1 cellular context compared by ENCODE assay signal in genomic region chr12:53625946-53626701, GRCh38.
TF ChIP-seq lines count a peak whose summit lies in the region.

Gene ATF7 (minus strand): TSS chr12:53626382. CDS start chr12:53601000, 25,382 bp downstream.

TF ChIP-seq in K562, 482 proteins besides CTCF, POLR2A, EP300 and RAD21 (continued from another document and continues in another):
- TF ChIP-seq CTBP1 (IDR thresholded peaks at IDR 0.05; ENCODE audit: borderline replicate concordance), result peak; percentile 68; the same call in 1 of the 2 replicates
- no peak for TF ChIP-seq ZNF639 (CRISPR knock-in tag; conservative IDR thresholded peaks at IDR 0.05 in 1 of 2, IDR thresholded peaks at IDR 0.05 in 1 of 2)
- no peak; the same call in 1 of the 2 replicates for TF ChIP-seq BCOR (IDR thresholded peaks at IDR 0.05)
- TF ChIP-seq MXI1 (IDR thresholded peaks at IDR 0.05; ENCODE audit: low read depth, low read length), result peak; percentile 76; the same call in 1 of the 2 replicates
- peak; percentile 78 for TF ChIP-seq PML (IDR thresholded peaks at IDR 0.05; ENCODE audit: low read length)
- no peak for TF ChIP-seq TGIF2 (CRISPR knock-in tag; IDR thresholded peaks at IDR 0.05)
- no peak for TF ChIP-seq ZNF146 (CRISPR knock-in tag; IDR thresholded peaks at IDR 0.05; ENCODE audit: unreplicated experiment)
- no peak; the same call in none of the 2 replicates for TF ChIP-seq NFRKB (IDR thresholded peaks at IDR 0.05; ENCODE audit: low read depth)
- TF ChIP-seq ZBTB17 (CRISPR knock-in tag; IDR thresholded peaks at IDR 0.05), result no peak
- TF ChIP-seq ZBTB26 (CRISPR knock-in tag; IDR thresholded peaks at IDR 0.05), result no peak
- TF ChIP-seq ZEB2 (IDR thresholded peaks at IDR 0.05), result no peak
- TF ChIP-seq SMAD1 (IDR thresholded peaks at IDR 0.05; ENCODE audit: low read depth, low read length, partially characterized antibody), result peak; percentile 68
- TF ChIP-seq HNRNPUL1 (IDR thresholded peaks at IDR 0.05; ENCODE audit: low read length), result no peak
- TF ChIP-seq ATF3 (IDR thresholded peaks at IDR 0.05), result peak; percentile 57; the same call in 1 of the 2 replicates
- no peak for TF ChIP-seq ATF3 (CRISPR knock-in tag; conservative IDR thresholded peaks at IDR 0.05)
- TF ChIP-seq ZNF133 (CRISPR knock-in tag; IDR thresholded peaks at IDR 0.05), result no peak
- no peak for TF ChIP-seq FIP1L1 (IDR thresholded peaks at IDR 0.05; ENCODE audit: low read depth, low read length, poor library complexity, severe bottlenecking)
- peak; percentile 98 for TF ChIP-seq CHD2 (IDR thresholded peaks at IDR 0.05; ENCODE audit: low read depth, low read length)
- TF ChIP-seq, protein P1, sequence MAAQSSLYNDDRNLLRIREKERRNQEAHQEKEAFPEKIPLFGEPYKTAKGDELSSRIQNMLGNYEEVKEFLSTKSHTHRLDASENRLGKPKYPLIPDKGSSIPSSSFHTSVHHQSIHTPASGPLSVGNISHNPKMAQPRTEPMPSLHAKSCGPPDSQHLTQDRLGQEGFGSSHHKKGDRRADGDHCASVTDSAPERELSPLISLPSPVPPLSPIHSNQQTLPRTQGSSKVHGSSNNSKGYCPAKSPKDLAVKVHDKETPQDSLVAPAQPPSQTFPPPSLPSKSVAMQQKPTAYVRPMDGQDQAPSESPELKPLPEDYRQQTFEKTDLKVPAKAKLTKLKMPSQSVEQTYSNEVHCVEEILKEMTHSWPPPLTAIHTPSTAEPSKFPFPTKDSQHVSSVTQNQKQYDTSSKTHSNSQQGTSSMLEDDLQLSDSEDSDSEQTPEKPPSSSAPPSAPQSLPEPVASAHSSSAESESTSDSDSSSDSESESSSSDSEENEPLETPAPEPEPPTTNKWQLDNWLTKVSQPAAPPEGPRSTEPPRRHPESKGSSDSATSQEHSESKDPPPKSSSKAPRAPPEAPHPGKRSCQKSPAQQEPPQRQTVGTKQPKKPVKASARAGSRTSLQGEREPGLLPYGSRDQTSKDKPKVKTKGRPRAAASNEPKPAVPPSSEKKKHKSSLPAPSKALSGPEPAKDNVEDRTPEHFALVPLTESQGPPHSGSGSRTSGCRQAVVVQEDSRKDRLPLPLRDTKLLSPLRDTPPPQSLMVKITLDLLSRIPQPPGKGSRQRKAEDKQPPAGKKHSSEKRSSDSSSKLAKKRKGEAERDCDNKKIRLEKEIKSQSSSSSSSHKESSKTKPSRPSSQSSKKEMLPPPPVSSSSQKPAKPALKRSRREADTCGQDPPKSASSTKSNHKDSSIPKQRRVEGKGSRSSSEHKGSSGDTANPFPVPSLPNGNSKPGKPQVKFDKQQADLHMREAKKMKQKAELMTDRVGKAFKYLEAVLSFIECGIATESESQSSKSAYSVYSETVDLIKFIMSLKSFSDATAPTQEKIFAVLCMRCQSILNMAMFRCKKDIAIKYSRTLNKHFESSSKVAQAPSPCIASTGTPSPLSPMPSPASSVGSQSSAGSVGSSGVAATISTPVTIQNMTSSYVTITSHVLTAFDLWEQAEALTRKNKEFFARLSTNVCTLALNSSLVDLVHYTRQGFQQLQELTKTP (IDR thresholded peaks at IDR 0.05; ENCODE audit: low read depth in 1 of 2, partially characterized antibody in 2 of 2), result peak in 1 of 2 experiments; percentile 65
- TF ChIP-seq FOS (IDR thresholded peaks at IDR 0.05; ENCODE audit: extremely low read depth, insufficient read length), result peak; percentile 94
- peak; percentile 79 for TF ChIP-seq CC2D1A (IDR thresholded peaks at IDR 0.05)
- TF ChIP-seq ZBTB7A (IDR thresholded peaks at IDR 0.05; ENCODE audit: borderline replicate concordance, control insufficient read depth, low read depth, low read length), result peak; percentile 93
- 0 out of 2 replicates have a peak, but pooled peaks have one; percentile 35 for TF ChIP-seq NR2C2 (CRISPR knock-in tag; IDR thresholded peaks at IDR 0.05)
- TF ChIP-seq NR2C2 (tag; IDR thresholded peaks at IDR 0.05), result peak; percentile 67; the same call in 1 of the 2 replicates
- no peak for TF ChIP-seq ELF1 (tag; IDR thresholded peaks at IDR 0.05)
- peak in 1 of 3 experiments; percentile 47 for TF ChIP-seq YY1 (IDR thresholded peaks at IDR 0.05; ENCODE audit: borderline replicate concordance in 1 of 3, control insufficient read depth in 1 of 3, extremely low read depth in 1 of 3, insufficient read depth in 3 of 3, insufficient read length in 1 of 3, insufficient replicate concordance in 2 of 3, low read depth in 1 of 3, low read length in 2 of 3)
- TF ChIP-seq CREM (IDR thresholded peaks at IDR 0.05; ENCODE audit: low read depth), result peak; percentile 84
- TF ChIP-seq ARID3B (CRISPR knock-in tag; IDR thresholded peaks at IDR 0.05; ENCODE audit: borderline replicate concordance), result no peak
- TF ChIP-seq ELF2 (CRISPR knock-in tag; IDR thresholded peaks at IDR 0.05), result no peak
- TF ChIP-seq NFXL1 (CRISPR knock-in tag; IDR thresholded peaks at IDR 0.05), result no peak
- TF ChIP-seq TOE1 (IDR thresholded peaks at IDR 0.05; ENCODE audit: borderline replicate concordance), result peak; percentile 99
- TF ChIP-seq TOE1 (CRISPR knock-in tag; IDR thresholded peaks at IDR 0.05; ENCODE audit: borderline replicate concordance, low read depth), result no peak
- TF ChIP-seq RBM17 (IDR thresholded peaks at IDR 0.05; ENCODE audit: borderline replicate concordance, low read depth, low read length), result no peak
- TF ChIP-seq, protein P2, sequence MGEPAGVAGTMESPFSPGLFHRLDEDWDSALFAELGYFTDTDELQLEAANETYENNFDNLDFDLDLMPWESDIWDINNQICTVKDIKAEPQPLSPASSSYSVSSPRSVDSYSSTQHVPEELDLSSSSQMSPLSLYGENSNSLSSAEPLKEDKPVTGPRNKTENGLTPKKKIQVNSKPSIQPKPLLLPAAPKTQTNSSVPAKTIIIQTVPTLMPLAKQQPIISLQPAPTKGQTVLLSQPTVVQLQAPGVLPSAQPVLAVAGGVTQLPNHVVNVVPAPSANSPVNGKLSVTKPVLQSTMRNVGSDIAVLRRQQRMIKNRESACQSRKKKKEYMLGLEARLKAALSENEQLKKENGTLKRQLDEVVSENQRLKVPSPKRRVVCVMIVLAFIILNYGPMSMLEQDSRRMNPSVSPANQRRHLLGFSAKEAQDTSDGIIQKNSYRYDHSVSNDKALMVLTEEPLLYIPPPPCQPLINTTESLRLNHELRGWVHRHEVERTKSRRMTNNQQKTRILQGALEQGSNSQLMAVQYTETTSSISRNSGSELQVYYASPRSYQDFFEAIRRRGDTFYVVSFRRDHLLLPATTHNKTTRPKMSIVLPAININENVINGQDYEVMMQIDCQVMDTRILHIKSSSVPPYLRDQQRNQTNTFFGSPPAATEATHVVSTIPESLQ (CRISPR knock-in tag; IDR thresholded peaks at IDR 0.05), result peak; percentile 90; the same call in 1 of the 2 replicates
- TF ChIP-seq, protein P3, sequence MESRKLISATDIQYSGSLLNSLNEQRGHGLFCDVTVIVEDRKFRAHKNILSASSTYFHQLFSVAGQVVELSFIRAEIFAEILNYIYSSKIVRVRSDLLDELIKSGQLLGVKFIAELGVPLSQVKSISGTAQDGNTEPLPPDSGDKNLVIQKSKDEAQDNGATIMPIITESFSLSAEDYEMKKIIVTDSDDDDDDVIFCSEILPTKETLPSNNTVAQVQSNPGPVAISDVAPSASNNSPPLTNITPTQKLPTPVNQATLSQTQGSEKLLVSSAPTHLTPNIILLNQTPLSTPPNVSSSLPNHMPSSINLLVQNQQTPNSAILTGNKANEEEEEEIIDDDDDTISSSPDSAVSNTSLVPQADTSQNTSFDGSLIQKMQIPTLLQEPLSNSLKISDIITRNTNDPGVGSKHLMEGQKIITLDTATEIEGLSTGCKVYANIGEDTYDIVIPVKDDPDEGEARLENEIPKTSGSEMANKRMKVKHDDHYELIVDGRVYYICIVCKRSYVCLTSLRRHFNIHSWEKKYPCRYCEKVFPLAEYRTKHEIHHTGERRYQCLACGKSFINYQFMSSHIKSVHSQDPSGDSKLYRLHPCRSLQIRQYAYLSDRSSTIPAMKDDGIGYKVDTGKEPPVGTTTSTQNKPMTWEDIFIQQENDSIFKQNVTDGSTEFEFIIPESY (CRISPR knock-in tag; IDR thresholded peaks at IDR 0.05), result peak; percentile 35; the same call in 1 of the 2 replicates
- no peak for TF ChIP-seq CBX3 (IDR thresholded peaks at IDR 0.05; ENCODE audit: borderline replicate concordance in 1 of 2, low read length in 2 of 2)
- TF ChIP-seq, protein P4, sequence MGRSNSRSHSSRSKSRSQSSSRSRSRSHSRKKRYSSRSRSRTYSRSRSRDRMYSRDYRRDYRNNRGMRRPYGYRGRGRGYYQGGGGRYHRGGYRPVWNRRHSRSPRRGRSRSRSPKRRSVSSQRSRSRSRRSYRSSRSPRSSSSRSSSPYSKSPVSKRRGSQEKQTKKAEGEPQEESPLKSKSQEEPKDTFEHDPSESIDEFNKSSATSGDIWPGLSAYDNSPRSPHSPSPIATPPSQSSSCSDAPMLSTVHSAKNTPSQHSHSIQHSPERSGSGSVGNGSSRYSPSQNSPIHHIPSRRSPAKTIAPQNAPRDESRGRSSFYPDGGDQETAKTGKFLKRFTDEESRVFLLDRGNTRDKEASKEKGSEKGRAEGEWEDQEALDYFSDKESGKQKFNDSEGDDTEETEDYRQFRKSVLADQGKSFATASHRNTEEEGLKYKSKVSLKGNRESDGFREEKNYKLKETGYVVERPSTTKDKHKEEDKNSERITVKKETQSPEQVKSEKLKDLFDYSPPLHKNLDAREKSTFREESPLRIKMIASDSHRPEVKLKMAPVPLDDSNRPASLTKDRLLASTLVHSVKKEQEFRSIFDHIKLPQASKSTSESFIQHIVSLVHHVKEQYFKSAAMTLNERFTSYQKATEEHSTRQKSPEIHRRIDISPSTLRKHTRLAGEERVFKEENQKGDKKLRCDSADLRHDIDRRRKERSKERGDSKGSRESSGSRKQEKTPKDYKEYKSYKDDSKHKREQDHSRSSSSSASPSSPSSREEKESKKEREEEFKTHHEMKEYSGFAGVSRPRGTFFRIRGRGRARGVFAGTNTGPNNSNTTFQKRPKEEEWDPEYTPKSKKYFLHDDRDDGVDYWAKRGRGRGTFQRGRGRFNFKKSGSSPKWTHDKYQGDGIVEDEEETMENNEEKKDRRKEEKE (IDR thresholded peaks at IDR 0.05; ENCODE audit: borderline replicate concordance in 1 of 2, control insufficient read depth in 1 of 2, low read depth in 2 of 2, low read length in 1 of 2), result peak in 1 of 2 experiments; percentile 97; a peak in 2 of 4 replicates
- peak; percentile 88 for TF ChIP-seq JUND (IDR thresholded peaks at IDR 0.05; ENCODE audit: borderline replicate concordance, low read depth, low read length)
- peak; percentile 9; the same call in 1 of the 3 replicates for TF ChIP-seq JUND (tag; IDR thresholded peaks at IDR 0.05; ENCODE audit: borderline replicate concordance, low read depth, low read length)
- TF ChIP-seq DACH1 (IDR thresholded peaks at IDR 0.05; ENCODE audit: partially characterized antibody), result no peak
- peak; percentile 92 for TF ChIP-seq HMGXB4 (CRISPR knock-in tag; IDR thresholded peaks at IDR 0.05)
